8 cellular contexts compared by ENCODE assay signal in the genomic region with DNA sequence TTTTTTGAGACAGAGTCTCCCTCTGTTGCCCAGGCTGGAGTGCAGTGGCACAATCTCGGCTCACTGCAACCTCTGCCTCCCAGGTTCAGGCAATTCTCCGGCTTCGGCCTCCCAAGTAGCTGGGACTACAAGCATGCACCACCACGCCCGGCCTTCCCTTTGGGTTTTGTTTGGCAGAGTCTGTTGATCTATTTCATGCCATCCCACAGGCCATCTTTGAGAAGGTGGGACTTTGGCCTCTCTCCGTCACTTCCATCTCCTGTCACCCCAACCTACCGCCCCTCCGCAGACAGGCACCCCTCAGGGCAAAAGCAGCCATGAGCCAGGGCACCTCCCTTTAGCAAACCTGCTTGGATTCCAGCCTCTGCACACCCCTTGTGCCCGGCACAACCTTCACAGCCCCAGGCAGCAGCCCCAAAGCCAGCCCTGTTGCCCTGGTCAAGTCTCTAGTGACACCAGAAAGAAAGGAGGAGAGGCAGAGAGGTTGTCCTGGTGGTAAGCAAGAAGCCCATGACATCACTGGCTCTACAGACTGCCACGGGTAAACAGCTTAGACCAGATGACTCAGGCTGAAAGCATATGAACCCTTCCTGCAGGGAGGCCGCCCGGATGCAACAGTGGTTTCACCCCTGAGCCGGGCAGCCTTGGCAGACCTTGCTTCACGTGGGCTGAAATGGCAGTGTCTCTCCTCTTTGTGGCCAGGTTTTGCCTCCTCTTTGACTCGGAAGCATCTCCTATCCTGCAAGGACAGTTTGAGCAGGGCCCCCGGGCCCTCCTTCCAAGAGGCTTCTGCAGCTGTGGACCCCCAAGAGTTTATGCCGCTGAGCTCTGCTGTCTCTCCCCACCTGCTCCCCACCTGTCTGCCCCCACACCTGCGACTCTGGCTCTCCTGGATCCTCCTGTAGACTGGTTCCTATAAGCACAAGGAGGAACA. TPM values are rescaled to one million over a fixed set of nuclear protein-coding genes. Genes with fewer than 3 reads are reported as not detected.
DNase-seq lines count a peak whose midpoint lies in the region; ATAC-seq and TF ChIP-seq lines count a peak whose summit lies in the region.

No MANE protein-coding gene starts in this region.

- H3K9me3 Mint-ChIP-seq in central memory CD8-positive, alpha-beta T cell = no peaks in the 10 kb centered on the region

- in situ Hi-C loops in Caki2 (cut with HindIII; ENCODE audit: low pct_unique_long_range_greater_than_20kb, low sequenced_read_pairs) (no loop called here), KBM-7 (cut with MboI; ENCODE audit: low pct_unique_long_range_greater_than_20kb, low sequenced_read_pairs) (no loop called here)

- H3K27me3 Mint-ChIP-seq in central memory CD8-positive, alpha-beta T cell = peaks cover 34% of the 10 kb centered on the region

- TF ChIP-seq POLR2A in GM18505 (IDR thresholded peaks at IDR 0.05; ENCODE audit: borderline replicate concordance, extremely low read depth, insufficient read depth, insufficient read length) = no peak

- H3K27me3 ChIP-seq in lung (ENCODE audit: control insufficient read depth, insufficient read depth) = no peaks in the 10 kb centered on the region

- peaks cover 1% of the 10 kb centered on the region for H3K36me3 Mint-ChIP-seq in central memory CD8-positive, alpha-beta T cell (ENCODE audit: insufficient read depth)

- DNase-seq in Caki2 (ENCODE audit: low read depth) = peak; percentile 80
- DNase-seq in HS-5 (ENCODE audit: low read depth) = peak; percentile 90
- peak; percentile 11 for DNase-seq in T-helper 22 cell (ENCODE audit: low read depth)
- DNase-seq in central memory CD8-positive, alpha-beta T cell (ENCODE audit: low spot score in 2 of 2) = peak in 1 of 2 donors; percentile 31
- DNase-seq in lung (ENCODE audit: low spot score) = peak; percentile 43
- peak; percentile 41 for DNase-seq in stimulated activated naive CD8-positive, alpha-beta T cell treated with anti-CD3 and anti-CD28 coated beads, Interleukin-15, Interleukin-2, amounts not matched to agents 100 U/mL and 50 U/mL, for 24 hours
- no peak for DNase-seq in KBM-7

- peaks cover 10% of the 10 kb centered on the region for H3K4me1 Mint-ChIP-seq in central memory CD8-positive, alpha-beta T cell

- ATAC-seq in central memory CD8-positive, alpha-beta T cell (replicated peaks; ENCODE audit: extremely low read depth, poor library complexity, severe bottlenecking) = peak; percentile 97
- ATAC-seq in lung (ENCODE audit: insufficient read depth, low FRiP score) (peak; percentile 28), GM18505 (IDR thresholded peaks at IDR 0.05; ENCODE audit: unreplicated experiment) (no peak)
- peak; percentile 91 for ATAC-seq in stimulated activated naive CD8-positive, alpha-beta T cell treated with anti-CD3 and anti-CD28 coated beads, Interleukin-15, Interleukin-2, amounts not matched to agents 100 U/mL and 50 U/mL, for 24 hours

- H3K4me3 Mint-ChIP-seq in central memory CD8-positive, alpha-beta T cell = no peak overlapping the region

- H3K4me1 ChIP-seq in lung (ENCODE audit: control insufficient read depth in 2 of 2, insufficient read depth in 2 of 2, low read length in 2 of 2) = peaks cover 0 to 14% of the 10 kb centered on the region in 2 donors

- H3K27ac Mint-ChIP-seq in central memory CD8-positive, alpha-beta T cell (ENCODE audit: low read depth) = peak overlapping the region; percentile 81

- WGBS in lung, 2 donors = 72 to 77% methylated on average over 17 to 18 of the region's 18 CpGs

- H3K4me3 ChIP-seq in lung = no peak overlapping the region

- H3K27ac ChIP-seq in lung (ENCODE audit: low read depth in 1 of 2, low read length in 1 of 2) = peak overlapping the region; percentile 13 to 78

- TF ChIP-seq CTCF in lung (IDR thresholded peaks at IDR 0.05; ENCODE audit: control extremely low read depth, extremely low read depth) = no peak

- no peaks in the 10 kb centered on the region for H3K9me3 ChIP-seq in lung (ENCODE audit: control insufficient read depth in 2 of 2, insufficient read depth in 1 of 2, low read length in 1 of 2)

- no peaks in the 10 kb centered on the region for H3K36me3 ChIP-seq in lung (ENCODE audit: control insufficient read depth in 2 of 2, insufficient read depth in 2 of 2, low read length in 2 of 2)

RNA-seq across cellular contexts. Expression of a gene that starts 8.1 kb away (rescaled TPM):
- 70.1 and 77.2 TPM in 2 replicates for total RNA-seq in Caki2 (2014; rRNA removed; shearing (Covaris generic); ENCODE audit: low replicate concordance)
- 100 to 1,000 TPM in 1 of 2 donors, 10 to 100 TPM in 1; 95.6 to 176 TPM for total RNA-seq in lung
- polyA plus RNA-seq in lung = 10 to 100 TPM; 47.5 to 88.2 TPM

RNA-seq across cellular contexts. Expression of a gene that starts 30.3 kb away (rescaled TPM):
- total RNA-seq in Caki2 (2014; rRNA removed; shearing (Covaris generic); ENCODE audit: low replicate concordance) = 0.35 TPM in 1 of 2 replicates, not detected in the other
- 1 to 10 TPM; 8.2 to 8.3 TPM for total RNA-seq in lung
- 1 to 10 TPM in 1 of 2 donors, under 1 TPM in 1; 0.39 to 1.7 TPM for polyA plus RNA-seq in lung

RNA-seq across cellular contexts. Expression of a gene that starts 46.4 kb away (rescaled TPM):
- 345 and 478 TPM in 2 replicates for total RNA-seq in Caki2 (2014; rRNA removed; shearing (Covaris generic); ENCODE audit: low replicate concordance)
- total RNA-seq in lung = 100 to 1,000 TPM; 183 to 479 TPM
- 100 to 1,000 TPM; 229 to 261 TPM for polyA plus RNA-seq in lung
